Comparison of ENCODE assay signal across 1 cellular context in the genomic region with DNA sequence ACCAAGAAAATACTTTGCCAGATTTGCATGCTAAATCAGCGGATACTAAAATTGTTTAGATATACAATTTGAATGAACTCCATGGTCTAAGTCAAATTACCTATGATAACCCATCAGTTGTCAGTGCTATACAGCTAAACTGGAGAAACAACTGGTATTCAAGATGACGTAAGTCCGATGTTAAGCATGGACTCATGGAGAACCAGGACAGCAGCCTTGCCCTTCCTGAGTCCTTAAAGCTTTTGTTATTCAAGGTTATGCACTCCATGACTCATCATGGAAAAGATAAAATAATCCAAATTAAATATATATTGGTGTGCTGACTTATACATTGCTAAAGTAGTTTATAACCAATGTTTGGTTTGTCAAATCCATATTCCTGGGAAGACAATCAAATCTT. TPM values are rescaled to one million over a fixed set of nuclear protein-coding genes. Genes with fewer than 3 reads are reported as not detected.
"Had no signal": no experiment of that assay in that cellular context is flagged by ENCODE, and none has a peak within 500 bp of the region (broad histone marks: within the 10 kb centered on the region; RNA-seq: fewer than 3 reads in every experiment).

No MANE protein-coding gene starts in this region.

RNA-seq across cellular contexts. Expression of a gene that starts 4.0 kb away (rescaled TPM):
- polyA plus RNA-seq: naive thymus-derived CD4-positive, alpha-beta T cell had no signal
